Comparison of ENCODE assay signal across 8 cellular contexts in genomic region chrX:65034641-65035450, GRCh38. TPM values are rescaled to one million over a fixed set of nuclear protein-coding genes. Genes with fewer than 3 reads are reported as not detected.
A peak's percentile ranks its signal among the peaks of the same experiment; 100 is the strongest.
DNase-seq lines count a peak whose midpoint lies in the region; ATAC-seq and TF ChIP-seq lines count a peak whose summit lies in the region.

Gene ZC3H12B, plus strand, starts transcription at chrX:65034826.

- intact Hi-C loops in natural killer cell (cut with micrococcal nuclease) = loop anchor here (10.0 kb wide), 2 partner anchors 60 to 830 kb away; partner anchors contain the start of genes AMER1 and ZC4H2

- H3K27ac Mint-ChIP-seq in natural killer cell = peak within 1 kb of the TSS; percentile 86 to 91

- peak; percentile 45 for DNase-seq in NCI-H1436 (lab: John Stamatoyannopoulos, UW)
- no peak for DNase-seq in NCI-H1436 treated with DMSO at 0.1 percent for 48 hours (lab: John Stamatoyannopoulos, UW)
- peak; percentile 77 for DNase-seq in OCI-M1 (lab: John Stamatoyannopoulos, UW)
- DNase-seq in activated T-helper 1 cell treated with Interleukin-2 at 50 U/mL for 16 hours (ENCODE audit: low read depth) = peak; percentile 74
- peak; percentile 71 for DNase-seq in fibroblast of mammary gland (ENCODE audit: low read depth)
- DNase-seq in natural killer cell = peak; percentile 54
- DNase-seq in stimulated activated naive CD4-positive, alpha-beta T cell (lab: John Stamatoyannopoulos, UW) = peak; percentile 67 to 84 (median 78)

- no peaks in the 10 kb centered on the region for H3K36me3 Mint-ChIP-seq in natural killer cell

- peaks cover 2 to 17% of the 10 kb centered on the region in 2 donors for H3K27me3 Mint-ChIP-seq in natural killer cell (ENCODE audit: low read depth in 2 of 2)

- H3K9me3 Mint-ChIP-seq in natural killer cell = no peaks in the 10 kb centered on the region

- peak; percentile 26 for TF ChIP-seq CTCF in fibroblast of mammary gland (conservative IDR thresholded peaks at IDR 0.05; ENCODE audit: control insufficient read depth, insufficient read depth, low read depth, low read length)
- TF ChIP-seq CTCF in natural killer cell (IDR thresholded peaks at IDR 0.05) = peak; percentile 12

- peaks cover 5 to 8% of the 10 kb centered on the region in 2 donors for H3K4me1 Mint-ChIP-seq in natural killer cell

- peak within 1 kb of the TSS; percentile 91 for H3K4me3 Mint-ChIP-seq in natural killer cell

- H3K4me3 ChIP-seq in fibroblast of mammary gland (ENCODE audit: control insufficient read depth, low read depth, low read length) = peak within 1 kb of the TSS; percentile 53

- peak; percentile 83 for ATAC-seq in HG03060 (IDR thresholded peaks at IDR 0.05; ENCODE audit: low read depth, unreplicated experiment)
- peak; percentile 85 to 93 (median 89) for ATAC-seq in natural killer cell

RNA-seq across cellular contexts. Expression of gene ZC3H12B, which starts in this region (rescaled TPM):
- total RNA-seq in natural killer cell = under 1 TPM; 0.43 to 0.73 (median 0.70) TPM

Comparison
In these comparisons a context has a peak if more than half of its experiments do, and no peak if none do; other contexts are left out.
1. Peak in DNase-seq and ATAC-seq in natural killer cell; RNA of the gene not detected or under 1 TPM.